Comparison of ENCODE assay signal across 1 cellular context in genomic region chr16:3457434-3458252, GRCh38.
TF ChIP-seq lines count a peak whose summit lies in the region.

No MANE protein-coding gene starts in this region.

TF ChIP-seq in PFSK-1, 5 proteins besides CTCF, POLR2A, EP300 and RAD21 (continued from another document):
- TF ChIP-seq REST (IDR thresholded peaks at IDR 0.05; ENCODE audit: insufficient read depth in 1 of 2, low read depth in 2 of 2, low read length in 2 of 2) (no peak), TAF1 (IDR thresholded peaks at IDR 0.05; ENCODE audit: borderline replicate concordance, insufficient read depth, low read length) (0 out of 2 replicates have a peak, but pooled peaks have one; percentile 46), SIN3A (IDR thresholded peaks at IDR 0.05; ENCODE audit: borderline replicate concordance, insufficient read depth, low read length) (no peak), FOXP2 (optimal IDR thresholded peaks at IDR 0.05; ENCODE audit: borderline replicate concordance, extremely low read depth, extremely low read length, insufficient read depth) (peak; percentile 41)
